9 cellular contexts compared by ENCODE assay signal in the genomic region with DNA sequence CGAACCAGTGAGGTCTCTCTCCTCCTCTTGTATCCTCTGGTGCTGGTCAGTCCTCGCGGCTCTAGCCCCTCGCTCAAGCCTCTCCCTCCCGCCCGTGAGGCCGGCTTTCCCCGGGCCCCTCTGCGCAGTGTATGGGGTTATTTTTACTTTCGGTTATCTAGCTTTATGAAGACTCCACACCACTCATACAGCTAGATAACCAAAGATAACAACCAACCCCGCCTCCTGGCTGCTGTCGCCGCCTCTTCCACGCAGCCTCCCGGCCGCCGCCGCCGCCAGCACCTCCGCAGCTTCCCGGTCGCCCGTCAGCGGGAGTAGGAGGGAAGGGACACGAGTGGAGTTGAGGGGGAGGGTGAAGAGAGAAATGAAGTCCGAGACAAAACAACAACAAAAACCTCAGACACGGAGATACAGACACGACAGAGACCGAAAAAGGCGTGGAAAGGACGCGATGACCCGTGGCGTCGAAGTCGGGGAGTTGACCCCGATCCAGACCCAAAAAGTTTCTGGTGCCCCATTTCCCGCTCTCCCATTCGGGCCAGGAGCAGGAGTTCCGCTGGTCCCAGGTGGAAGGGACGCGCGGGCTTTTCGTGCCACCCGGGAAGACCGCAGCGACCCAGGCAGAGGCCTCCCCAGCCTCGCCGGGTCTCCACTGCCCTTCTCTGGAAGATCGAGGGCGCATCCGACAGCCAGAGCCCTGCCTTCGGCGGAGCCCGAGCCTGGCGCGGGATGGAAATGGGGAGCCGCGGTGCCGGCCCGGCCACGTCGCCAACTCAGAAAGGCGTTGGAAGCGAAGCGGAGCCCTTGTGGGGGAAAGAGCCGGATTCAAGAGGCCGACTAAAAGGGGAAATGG. TPM values are rescaled to one million over a fixed set of nuclear protein-coding genes. Genes with fewer than 3 reads are reported as not detected.
DNase-seq lines count a peak whose midpoint lies in the region; ATAC-seq and TF ChIP-seq lines count a peak whose summit lies in the region.
"Had no signal": no experiment of that assay in that cellular context is flagged by ENCODE, and none has a peak within 500 bp of the region (broad histone marks: within the 10 kb centered on the region; RNA-seq: fewer than 3 reads in every experiment).

No MANE protein-coding gene starts in this region.

- no peaks in the 10 kb centered on the region for H3K79me2 ChIP-seq in GM23248 (ENCODE audit: insufficient read depth)

- peaks cover 90% of the 10 kb centered on the region for H3K27me3 Mint-ChIP-seq in T-helper 2 cell treated with Interferon-gamma antibody and Interleukin-4, amounts not matched to agents 5 μg/mL and 100 μg/mL, for 36 hours (ENCODE audit: low read depth)

- peak overlapping the region; percentile 91 for H3K4me3 Mint-ChIP-seq in T-helper 2 cell treated with Interferon-gamma antibody and Interleukin-4, amounts not matched to agents 5 μg/mL and 100 μg/mL, for 36 hours

- no peaks in the 10 kb centered on the region for H3F3A ChIP-seq in GM23248 (ENCODE audit: insufficient read depth)

- WGBS in GM23248 (ENCODE audit: low coverage in 1 of 2, low lambda C conversion rate in 2 of 2, missing lambda C conversion rate in 2 of 2), 2 experiments: 9% methylated on average over 59 to 68 of the region's 68 CpGs
- WGBS in aorta, 2 donors: 5% methylated on average over 68 of the region's 68 CpGs

- peaks cover 3% of the 10 kb centered on the region for H3K36me3 Mint-ChIP-seq in T-helper 2 cell treated with Interferon-gamma antibody and Interleukin-4, amounts not matched to agents 5 μg/mL and 100 μg/mL, for 36 hours (ENCODE audit: low read depth)

- no peaks in the 10 kb centered on the region for H4K20me1 ChIP-seq in GM23248 (ENCODE audit: insufficient read depth)

- no peak for ATAC-seq in gastrocnemius medialis
- ATAC-seq in aorta (ENCODE audit: low FRiP score): no peak
- ATAC-seq in HG02884 (IDR thresholded peaks at IDR 0.05; ENCODE audit: unreplicated experiment): no peak

- no peak overlapping the region for H3K27ac ChIP-seq in GM23248
- H3K27ac ChIP-seq in dorsolateral prefrontal cortex: peak overlapping the region; percentile 21 to 100 (median 89)
- H3K27ac ChIP-seq in gastrocnemius medialis: no peak overlapping the region
- no peak overlapping the region for H3K27ac ChIP-seq in aorta (ENCODE audit: low read depth in 1 of 2, low read length in 2 of 2)

- peak; percentile 33 for DNase-seq in GM23248
- DNase-seq in T-helper 2 cell treated with Interferon-gamma antibody and Interleukin-4, amounts not matched to agents 5 μg/mL and 100 μg/mL, for 36 hours (ENCODE audit: low spot score): peak; percentile 31
- DNase-seq in dorsolateral prefrontal cortex: peak in 1 of 10 donors; percentile 56
- no peak for DNase-seq in gastrocnemius medialis
- DNase-seq in aorta: no peak
- DNase-seq in NCI-H146 (lab: John Stamatoyannopoulos, UW): no peak

- H3K36me3 ChIP-seq in GM23248 (ENCODE audit: low read depth) (no peaks in the 10 kb centered on the region), gastrocnemius medialis (no peaks in the 10 kb centered on the region), aorta (ENCODE audit: control insufficient read depth in 1 of 2, insufficient read depth in 2 of 2, low read length in 1 of 2) (no peaks in the 10 kb centered on the region)

- H3K27ac Mint-ChIP-seq in T-helper 2 cell treated with Interferon-gamma antibody and Interleukin-4, amounts not matched to agents 5 μg/mL and 100 μg/mL, for 36 hours: peak overlapping the region; percentile 16

- H3K4me1 Mint-ChIP-seq in T-helper 2 cell treated with Interferon-gamma antibody and Interleukin-4, amounts not matched to agents 5 μg/mL and 100 μg/mL, for 36 hours (ENCODE audit: low read depth): peaks cover 7% of the 10 kb centered on the region

- in situ Hi-C loops in GM23248 (cut with MboI): no loop called here
- in situ Hi-C loops in gastrocnemius medialis (cut with MboI; ENCODE audit: low sequenced_read_pairs in 4 of 4): no loop called here

- no peaks in the 10 kb centered on the region for H3K9me3 Mint-ChIP-seq in T-helper 2 cell treated with Interferon-gamma antibody and Interleukin-4, amounts not matched to agents 5 μg/mL and 100 μg/mL, for 36 hours

- H3K9me3 ChIP-seq in GM23248 (ENCODE audit: low read depth) (no peaks in the 10 kb centered on the region), gastrocnemius medialis (no peaks in the 10 kb centered on the region), aorta (ENCODE audit: control insufficient read depth, low read length) (no peaks in the 10 kb centered on the region)

- H3K27me3 ChIP-seq in GM23248 (replicated peaks; ENCODE audit: insufficient read depth) (peaks cover 96% of the 10 kb centered on the region), dorsolateral prefrontal cortex (peaks cover 0 to 36% (median 0%) of the 10 kb centered on the region in 45 donors), gastrocnemius medialis (peaks cover 67 to 94% (median 89%) of the 10 kb centered on the region in 3 donors), aorta (ENCODE audit: control insufficient read depth in 1 of 2, insufficient read depth in 2 of 2, low read length in 1 of 2) (peaks cover 0 to 6% of the 10 kb centered on the region in 2 donors)

- intact Hi-C loops in dorsolateral prefrontal cortex (cut with DNase I) (loop anchor here in 1 of 2 donors (2.0 kb wide), 1 partner anchor 16 kb away; no protein-coding TSS in a partner anchor), gastrocnemius medialis (cut with DNase I; ENCODE audit: low total_unique reads) (no loop called here), aorta (cut with DNase I) (no loop called here)

- no peaks in the 10 kb centered on the region for H3K9me2 ChIP-seq in GM23248 (ENCODE audit: insufficient read depth)

- H3K4me3 ChIP-seq in GM23248 (peak overlapping the region; percentile 12; the same call in 1 of the 2 replicates), dorsolateral prefrontal cortex (peak overlapping the region; percentile 54 to 90 (median 74)), gastrocnemius medialis (peak overlapping the region in 3 of 4 donors; percentile 41 to 57 (median 41)), aorta (ENCODE audit: low read length in 2 of 2) (no peak overlapping the region)

- no peak overlapping the region for H2AFZ ChIP-seq in GM23248

- TF ChIP-seq POLR2A in gastrocnemius medialis (IDR thresholded peaks at IDR 0.05): no peak

- no peak overlapping the region for H3K4me2 ChIP-seq in GM23248 (ENCODE audit: unreplicated experiment)

- no peaks in the 10 kb centered on the region for H3K4me1 ChIP-seq in GM23248 (ENCODE audit: insufficient read depth)
- H3K4me1 ChIP-seq in gastrocnemius medialis: peaks cover 12 to 23% of the 10 kb centered on the region in 2 donors
- no peaks in the 10 kb centered on the region for H3K4me1 ChIP-seq in aorta (ENCODE audit: control insufficient read depth in 1 of 2, insufficient read depth in 2 of 2, low read length in 2 of 2)

- no peak overlapping the region for H3K9ac ChIP-seq in GM23248

- TF ChIP-seq CTCF in dorsolateral prefrontal cortex (IDR thresholded peaks at IDR 0.05 in 54 of 56, conservative IDR thresholded peaks at IDR 0.05 in 2 of 56; ENCODE audit: low read depth in 1 of 56, partially characterized antibody in 56 of 56) (no peak), gastrocnemius medialis (IDR thresholded peaks at IDR 0.05 in 4 of 5, conservative IDR thresholded peaks at IDR 0.05 in 1 of 5) (no peak)

RNA-seq across cellular contexts. Expression of a gene that starts 51.4 kb away (rescaled TPM):
- not detected in 2 replicates for total RNA-seq in GM23248 (2014; rRNA removed; shearing (Covaris generic))
- polyA plus RNA-seq in GM23248 (2016; fragmentation: Nextera tagmentation; extraction: Ambion mirVana) (not detected in 2 replicates), aorta (not detected)
- total RNA-seq in dorsolateral prefrontal cortex (under 1 TPM in 5 of 120 experiments, not detected in 115; 0.33 to 0.61 (median 0.44) TPM), gastrocnemius medialis (not detected), aorta (not detected)
- total RNA-seq: myocyte, SK-MEL-5 had no signal

Comparison
In these comparisons a context has a peak if more than half of its experiments do, and no peak if none do; other contexts are left out.
1. DNase-seq: peak in GM23248 (single experiment) and T-helper 2 cell treated with Interferon-gamma antibody and Interleukin-4, amounts not matched to agents 5 μg/mL and 100 μg/mL, for 36 hours (single experiment); none in gastrocnemius medialis (0 of 2), aorta (0 of 2) and NCI-H146 (single experiment).
2. H3K27ac ChIP-seq: peak in dorsolateral prefrontal cortex (59 of 59); none in GM23248 (single experiment), gastrocnemius medialis (0 of 4) and aorta (0 of 2).
3. H3K4me3 ChIP-seq: peak in GM23248 (single experiment), dorsolateral prefrontal cortex (59 of 59) and gastrocnemius medialis (3 of 4); none in aorta (0 of 2).